In genomic region chr19:7351861-7352260, GRCh38 we compare ENCODE assay signal across 1 cellular context.
TF ChIP-seq lines count a peak whose summit lies in the region.

No MANE protein-coding gene starts in this region.

TF ChIP-seq in GM12878, 131 proteins besides CTCF, POLR2A, EP300 and RAD21:
- TF ChIP-seq CBX5 (IDR thresholded peaks at IDR 0.05; ENCODE audit: low read depth) (0 out of 2 replicates have a peak, but pooled peaks have one; percentile 40), KLF5 (IDR thresholded peaks at IDR 0.05; ENCODE audit: partially characterized antibody) (peak; percentile 31)
- TF ChIP-seq, protein P1, sequence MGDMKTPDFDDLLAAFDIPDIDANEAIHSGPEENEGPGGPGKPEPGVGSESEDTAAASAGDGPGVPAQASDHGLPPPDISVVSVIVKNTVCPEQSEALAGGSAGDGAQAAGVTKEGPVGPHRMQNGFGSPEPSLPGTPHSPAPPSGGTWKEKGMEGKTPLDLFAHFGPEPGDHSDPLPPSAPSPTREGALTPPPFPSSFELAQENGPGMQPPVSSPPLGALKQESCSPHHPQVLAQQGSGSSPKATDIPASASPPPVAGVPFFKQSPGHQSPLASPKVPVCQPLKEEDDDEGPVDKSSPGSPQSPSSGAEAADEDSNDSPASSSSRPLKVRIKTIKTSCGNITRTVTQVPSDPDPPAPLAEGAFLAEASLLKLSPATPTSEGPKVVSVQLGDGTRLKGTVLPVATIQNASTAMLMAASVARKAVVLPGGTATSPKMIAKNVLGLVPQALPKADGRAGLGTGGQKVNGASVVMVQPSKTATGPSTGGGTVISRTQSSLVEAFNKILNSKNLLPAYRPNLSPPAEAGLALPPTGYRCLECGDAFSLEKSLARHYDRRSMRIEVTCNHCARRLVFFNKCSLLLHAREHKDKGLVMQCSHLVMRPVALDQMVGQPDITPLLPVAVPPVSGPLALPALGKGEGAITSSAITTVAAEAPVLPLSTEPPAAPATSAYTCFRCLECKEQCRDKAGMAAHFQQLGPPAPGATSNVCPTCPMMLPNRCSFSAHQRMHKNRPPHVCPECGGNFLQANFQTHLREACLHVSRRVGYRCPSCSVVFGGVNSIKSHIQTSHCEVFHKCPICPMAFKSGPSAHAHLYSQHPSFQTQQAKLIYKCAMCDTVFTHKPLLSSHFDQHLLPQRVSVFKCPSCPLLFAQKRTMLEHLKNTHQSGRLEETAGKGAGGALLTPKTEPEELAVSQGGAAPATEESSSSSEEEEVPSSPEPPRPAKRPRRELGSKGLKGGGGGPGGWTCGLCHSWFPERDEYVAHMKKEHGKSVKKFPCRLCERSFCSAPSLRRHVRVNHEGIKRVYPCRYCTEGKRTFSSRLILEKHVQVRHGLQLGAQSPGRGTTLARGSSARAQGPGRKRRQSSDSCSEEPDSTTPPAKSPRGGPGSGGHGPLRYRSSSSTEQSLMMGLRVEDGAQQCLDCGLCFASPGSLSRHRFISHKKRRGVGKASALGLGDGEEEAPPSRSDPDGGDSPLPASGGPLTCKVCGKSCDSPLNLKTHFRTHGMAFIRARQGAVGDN (IDR thresholded peaks at IDR 0.05): no peak
